ENCODE assay signal across 1 cellular context in the genomic region with DNA sequence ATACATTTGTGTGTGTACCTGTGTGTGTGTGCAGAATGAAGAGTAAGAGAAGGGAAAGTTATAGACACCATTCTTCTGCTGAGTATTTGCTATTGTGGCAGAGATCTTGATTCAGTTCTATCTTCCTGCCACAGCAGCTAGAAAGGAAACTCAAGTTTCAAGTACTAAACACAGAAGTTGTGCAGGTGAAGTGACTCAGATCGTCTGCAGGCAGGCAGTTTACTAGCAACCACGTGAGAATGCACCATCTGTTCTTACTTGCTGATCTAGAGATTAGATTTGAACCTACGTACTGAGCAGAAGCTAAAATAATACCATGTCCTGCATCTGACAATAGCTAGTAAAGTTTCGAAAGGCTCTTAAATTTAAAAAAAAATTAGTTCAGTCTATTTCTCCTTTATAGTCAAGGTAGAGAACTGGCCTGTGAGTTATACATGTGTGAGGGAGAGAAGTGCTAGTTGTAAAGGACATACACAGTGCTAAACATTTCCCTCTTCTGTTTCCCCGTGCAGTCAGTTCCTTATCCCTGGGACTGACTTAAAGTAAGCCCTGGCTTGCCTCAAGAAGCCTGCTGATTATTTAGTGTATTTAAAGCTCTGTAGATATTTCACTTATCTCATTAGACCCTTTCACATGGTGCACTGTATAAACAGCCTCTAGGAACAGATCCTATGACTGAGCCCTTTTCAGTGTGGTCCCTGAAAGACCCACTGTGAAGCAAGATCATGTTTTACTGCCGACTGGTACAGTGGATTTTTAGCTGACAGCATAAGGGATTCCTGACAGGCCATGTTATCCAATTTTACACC.
TF ChIP-seq lines count a peak whose summit lies in the region.

No MANE protein-coding gene starts in this region.

TF ChIP-seq in IMR-90, 13 proteins besides CTCF, POLR2A, EP300 and RAD21 (continued from another document):
- TF ChIP-seq, protein P1, sequence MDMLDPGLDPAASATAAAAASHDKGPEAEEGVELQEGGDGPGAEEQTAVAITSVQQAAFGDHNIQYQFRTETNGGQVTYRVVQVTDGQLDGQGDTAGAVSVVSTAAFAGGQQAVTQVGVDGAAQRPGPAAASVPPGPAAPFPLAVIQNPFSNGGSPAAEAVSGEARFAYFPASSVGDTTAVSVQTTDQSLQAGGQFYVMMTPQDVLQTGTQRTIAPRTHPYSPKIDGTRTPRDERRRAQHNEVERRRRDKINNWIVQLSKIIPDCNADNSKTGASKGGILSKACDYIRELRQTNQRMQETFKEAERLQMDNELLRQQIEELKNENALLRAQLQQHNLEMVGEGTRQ (IDR thresholded peaks at IDR 0.05; ENCODE audit: low read depth, low read length) = no peak
- no peak for TF ChIP-seq RFX5 (IDR thresholded peaks at IDR 0.05; ENCODE audit: low read depth, low read length)
TF ChIP-seq in IMR-90: peak in this region for 0.
